16 cellular contexts compared by ENCODE assay signal in genomic region chr2:133753665-133754064, GRCh38.
A peak's percentile ranks its signal among the peaks of the same experiment; 100 is the strongest.
DNase-seq lines count a peak whose midpoint lies in the region; TF ChIP-seq lines count a peak whose summit lies in the region.
"Had no signal": no experiment of that assay in that cellular context is flagged by ENCODE, and none has a peak within 500 bp of the region (broad histone marks: within the 10 kb centered on the region; RNA-seq: fewer than 3 reads in every experiment).

No MANE protein-coding gene starts in this region.

- CTCF ChIA-PET in A673 (lab: Charles Lee): no interaction called here
- CTCF ChIA-PET in HEK293 (lab: Yijun Ruan, JAX): no interaction called here

- DNase-seq in NCI-H510A treated with DMSO at 0.1 percent for 48 hours (lab: John Stamatoyannopoulos, UW) (peak; percentile 2), NCI-H510A (lab: John Stamatoyannopoulos, UW) (no peak), A673 (ENCODE audit: low spot score) (peak; percentile 23), astrocyte of the hippocampus (ENCODE audit: low read depth, low spot score) (peak; percentile 19), NCI-H69 (lab: John Stamatoyannopoulos, UW) (no peak), C1 segment of cervical spinal cord (lab: John Stamatoyannopoulos, UW) (no peak), MG63 (no peak)
- DNase-seq: CD4-positive, alpha-beta memory T cell; DMS79 treated with DMSO at 0.1 percent for 48 hours; Kasumi-1; NCI-H1092 treated with DMSO at 0.1 percent for 48 hours; NCI-H1694; NCI-H2081 treated with DMSO at 0.1 percent for 48 hours; NCI-H226; OCI-M1 had no signal

- intact Hi-C loops in A673 (cut with micrococcal nuclease; ENCODE audit: unreplicated experiment): no loop called here

- POLR2A ChIA-PET in A673 (lab: Charles Lee; ENCODE audit: low non-redundant PET) (no interaction called here), HEK293 (lab: Yijun Ruan, JAX) (no interaction called here)

- BruUV-seq in A673 (replicated peaks; lab: Mats Ljungman, UMichigan): no TSS peak

- H3K9me3 ChIP-seq in A673 (ENCODE audit: low read depth, low read length, poor library complexity, severe bottlenecking): no peaks in the 10 kb centered on the region
- no peaks in the 10 kb centered on the region for H3K9me3 ChIP-seq in HEK293 (ENCODE audit: control insufficient read depth, insufficient read depth, low read depth, low read length)
- no peaks in the 10 kb centered on the region for H3K9me3 ChIP-seq in MG63

- H3K36me3 ChIP-seq in A673 (ENCODE audit: insufficient read depth, low read length, poor library complexity, severe bottlenecking) (no peaks in the 10 kb centered on the region), HEK293 (ENCODE audit: control insufficient read depth in 2 of 2, insufficient read depth in 1 of 2, low read length in 2 of 2) (no peaks in the 10 kb centered on the region), MG63 (no peaks in the 10 kb centered on the region)

- H3K27me3 ChIP-seq in A673 (replicated peaks; ENCODE audit: insufficient read depth, low read depth, low read length, poor library complexity) (no peaks in the 10 kb centered on the region), MG63 (no peaks in the 10 kb centered on the region)

- H3K4me1 ChIP-seq in A673 (ENCODE audit: insufficient read depth, low read length, poor library complexity, severe bottlenecking) (peaks cover 15% of the 10 kb centered on the region), HEK293 (ENCODE audit: control insufficient read depth, insufficient read depth, low read length) (peaks cover 9% of the 10 kb centered on the region)

- TF ChIP-seq CTCF in A673 (conservative IDR thresholded peaks at IDR 0.05; ENCODE audit: low read depth, low read length): no peak
- no peak for TF ChIP-seq CTCF in HEK293 (tag by site-specific recombination; IDR thresholded peaks at IDR 0.05)

- H3K4me3 ChIP-seq in A673 (ENCODE audit: low read depth, low read length, poor library complexity, severe bottlenecking): no peak overlapping the region
- no peak overlapping the region for H3K4me3 ChIP-seq in HEK293 (ENCODE audit: low read depth, low read length)
- no peak overlapping the region for H3K4me3 ChIP-seq in MG63

- H3K27ac ChIP-seq in A673 (ENCODE audit: low read depth, low read length, poor library complexity, severe bottlenecking) (no peak overlapping the region), HEK293 (ENCODE audit: extremely low read depth, low read depth, low read length) (no peak overlapping the region)

TF ChIP-seq in HEK293, 187 proteins besides CTCF, POLR2A, EP300 and RAD21:
- no peak for TF ChIP-seq ZSCAN18 (tag by site-specific recombination; IDR thresholded peaks at IDR 0.05)
- TF ChIP-seq PRDM6 (tag by site-specific recombination; IDR thresholded peaks at IDR 0.05): 0 out of 2 replicates have a peak, but pooled peaks have one; percentile 12

Comparison
In these comparisons a context has a peak if more than half of its experiments do, and no peak if none do; other contexts are left out.
1. DNase-seq: peak in NCI-H510A treated with DMSO at 0.1 percent for 48 hours (single experiment), A673 (single experiment) and astrocyte of the hippocampus (single experiment); none in NCI-H510A (single experiment), NCI-H69 (single experiment), C1 segment of cervical spinal cord (0 of 14) and MG63 (single experiment).